1 cellular context compared by ENCODE assay signal in the genomic region with DNA sequence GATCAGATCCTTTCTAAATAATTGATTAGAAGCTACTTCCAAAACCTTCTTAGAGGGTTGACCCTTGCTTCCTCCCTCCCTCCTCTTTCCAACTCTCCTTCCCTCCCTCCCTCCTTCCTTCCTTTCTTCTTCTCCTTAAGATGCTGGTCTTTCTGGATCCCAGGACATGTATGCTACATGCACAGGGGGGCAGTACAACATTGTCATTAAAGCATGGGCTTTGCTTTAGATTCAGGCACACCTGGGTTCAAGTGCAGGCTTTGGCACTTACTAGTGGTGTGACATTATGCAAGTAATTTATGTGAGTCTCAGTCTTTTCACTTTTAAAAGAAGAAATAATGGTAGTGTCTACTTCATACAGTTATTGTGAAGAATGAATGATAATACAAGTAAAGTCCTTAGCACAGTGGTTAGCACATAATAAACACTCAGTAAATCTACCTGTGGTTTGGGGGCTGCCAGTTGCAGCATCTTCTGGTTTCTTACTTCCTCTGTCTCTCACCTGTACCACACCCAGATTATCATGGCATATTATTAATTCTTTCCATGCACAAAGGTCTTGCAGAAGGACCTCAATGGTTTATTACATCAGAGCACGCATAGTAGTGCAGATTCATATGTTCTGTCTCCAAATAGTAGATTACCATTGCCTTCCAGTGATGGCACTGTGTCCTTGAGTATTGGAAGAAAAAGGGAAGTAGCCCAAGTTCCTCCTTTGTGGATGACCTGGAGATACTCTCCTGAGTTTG.
TF ChIP-seq lines count a peak whose summit lies in the region.

No MANE protein-coding gene starts in this region.

TF ChIP-seq in SK-N-SH treated with all-trans-retinoic acid at 6 μM for 48 hours, 23 proteins besides CTCF, POLR2A, EP300 and RAD21 (continued from another document):
- TF ChIP-seq, protein P1, sequence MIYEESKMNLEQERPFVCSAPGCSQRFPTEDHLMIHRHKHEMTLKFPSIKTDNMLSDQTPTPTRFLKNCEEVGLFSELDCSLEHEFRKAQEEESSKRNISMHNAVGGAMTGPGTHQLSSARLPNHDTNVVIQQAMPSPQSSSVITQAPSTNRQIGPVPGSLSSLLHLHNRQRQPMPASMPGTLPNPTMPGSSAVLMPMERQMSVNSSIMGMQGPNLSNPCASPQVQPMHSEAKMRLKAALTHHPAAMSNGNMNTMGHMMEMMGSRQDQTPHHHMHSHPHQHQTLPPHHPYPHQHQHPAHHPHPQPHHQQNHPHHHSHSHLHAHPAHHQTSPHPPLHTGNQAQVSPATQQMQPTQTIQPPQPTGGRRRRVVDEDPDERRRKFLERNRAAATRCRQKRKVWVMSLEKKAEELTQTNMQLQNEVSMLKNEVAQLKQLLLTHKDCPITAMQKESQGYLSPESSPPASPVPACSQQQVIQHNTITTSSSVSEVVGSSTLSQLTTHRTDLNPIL (CRISPR knock-in tag; IDR thresholded peaks at IDR 0.05; ENCODE audit: low read depth) = no peak
- TF ChIP-seq ISL1 (CRISPR knock-in tag; IDR thresholded peaks at IDR 0.05) (no peak), RARB (CRISPR knock-in tag; IDR thresholded peaks at IDR 0.05) (no peak), GLIS3 (CRISPR knock-in tag; IDR thresholded peaks at IDR 0.05) (no peak), ZFP3 (CRISPR knock-in tag; IDR thresholded peaks at IDR 0.05) (no peak), CSRNP3 (CRISPR knock-in tag; IDR thresholded peaks at IDR 0.05) (no peak), ZC3H10 (CRISPR knock-in tag; IDR thresholded peaks at IDR 0.05) (no peak), ZNF565 (CRISPR knock-in tag; conservative IDR thresholded peaks at IDR 0.05; ENCODE audit: low read depth) (no peak), POU6F1 (CRISPR knock-in tag; IDR thresholded peaks at IDR 0.05; ENCODE audit: borderline replicate concordance, low read depth) (no peak), ZFP30 (CRISPR knock-in tag; IDR thresholded peaks at IDR 0.05) (no peak), TCF4 (CRISPR knock-in tag; IDR thresholded peaks at IDR 0.05; ENCODE audit: borderline replicate concordance) (no peak)
- TF ChIP-seq, protein P2, sequence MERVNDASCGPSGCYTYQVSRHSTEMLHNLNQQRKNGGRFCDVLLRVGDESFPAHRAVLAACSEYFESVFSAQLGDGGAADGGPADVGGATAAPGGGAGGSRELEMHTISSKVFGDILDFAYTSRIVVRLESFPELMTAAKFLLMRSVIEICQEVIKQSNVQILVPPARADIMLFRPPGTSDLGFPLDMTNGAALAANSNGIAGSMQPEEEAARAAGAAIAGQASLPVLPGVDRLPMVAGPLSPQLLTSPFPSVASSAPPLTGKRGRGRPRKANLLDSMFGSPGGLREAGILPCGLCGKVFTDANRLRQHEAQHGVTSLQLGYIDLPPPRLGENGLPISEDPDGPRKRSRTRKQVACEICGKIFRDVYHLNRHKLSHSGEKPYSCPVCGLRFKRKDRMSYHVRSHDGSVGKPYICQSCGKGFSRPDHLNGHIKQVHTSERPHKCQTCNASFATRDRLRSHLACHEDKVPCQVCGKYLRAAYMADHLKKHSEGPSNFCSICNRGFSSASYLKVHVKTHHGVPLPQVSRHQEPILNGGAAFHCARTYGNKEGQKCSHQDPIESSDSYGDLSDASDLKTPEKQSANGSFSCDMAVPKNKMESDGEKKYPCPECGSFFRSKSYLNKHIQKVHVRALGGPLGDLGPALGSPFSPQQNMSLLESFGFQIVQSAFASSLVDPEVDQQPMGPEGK (CRISPR knock-in tag; IDR thresholded peaks at IDR 0.05; ENCODE audit: borderline replicate concordance) = no peak
TF ChIP-seq in SK-N-SH treated with all-trans-retinoic acid at 6 μM for 48 hours: peak in this region for 0.
